In the genomic region with DNA sequence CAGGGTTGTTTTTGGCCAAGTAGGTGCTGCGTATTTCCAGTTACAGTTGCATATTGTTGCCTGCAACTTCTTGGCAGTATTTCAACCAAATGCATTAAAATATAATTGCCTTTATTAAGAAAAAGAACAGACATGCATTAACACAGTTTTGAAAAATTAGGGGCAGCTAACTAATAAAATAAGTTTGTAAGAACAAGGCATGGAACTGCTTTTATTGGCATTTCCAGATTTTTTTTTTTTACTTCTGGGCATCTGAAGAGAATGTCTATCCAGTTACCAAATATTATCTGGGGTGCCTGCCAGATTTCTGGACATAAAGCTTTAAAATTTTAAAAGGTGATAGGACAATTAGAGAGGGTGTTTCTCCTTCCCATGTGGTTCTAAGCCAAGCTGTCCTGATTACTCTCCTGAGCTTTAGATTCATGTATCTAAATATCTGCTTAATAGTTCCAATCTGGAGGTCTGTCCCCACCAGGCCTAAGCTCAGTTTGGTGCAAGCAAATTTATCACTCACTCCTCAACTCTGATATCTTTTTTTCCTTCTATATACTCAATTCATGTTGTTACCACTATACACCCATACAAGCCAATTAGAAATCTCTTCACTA, we compare ENCODE assay signal across 21 cellular contexts.
DNase-seq lines count a peak whose midpoint lies in the region; TF ChIP-seq lines count a peak whose summit lies in the region.
"Had no signal": no experiment of that assay in that cellular context is flagged by ENCODE, and none has a peak within 500 bp of the region (broad histone marks: within the 10 kb centered on the region; RNA-seq: fewer than 3 reads in every experiment).

No MANE protein-coding gene starts in this region.

- H3F3A ChIP-seq in SK-N-SH (replicated peaks; ENCODE audit: insufficient read depth): no peaks in the 10 kb centered on the region

- H3K9me3 ChIP-seq in SK-N-SH (no peaks in the 10 kb centered on the region), right atrium auricular region (no peaks in the 10 kb centered on the region)
- H3K9me3 ChIP-seq: BE2C; BLaER1 treated with 17β-estradiol and CSF1 and Interleukin-3, amounts not matched to agents 10 nM and 100 nM; HAP-1 had no signal

- no peak overlapping the region for H3K9ac ChIP-seq in SK-N-SH
- H3K9ac ChIP-seq: BLaER1 treated with 17β-estradiol and CSF1 and Interleukin-3, amounts not matched to agents 10 nM and 100 nM had no signal

- peak; percentile 41 for TF ChIP-seq RAD21 in SK-N-SH (IDR thresholded peaks at IDR 0.05; ENCODE audit: low read length)

- no peak overlapping the region for H2AFZ ChIP-seq in SK-N-SH (ENCODE audit: low read depth)

- peaks cover 0 to 26% of the 10 kb centered on the region in 2 experiments; a peak in 2 of 4 replicates for H3K4me1 ChIP-seq in SK-N-SH (ENCODE audit: control insufficient read depth in 1 of 2, insufficient read depth in 2 of 2, low read depth in 1 of 2, low read length in 1 of 2)
- peaks cover 0 to 7% of the 10 kb centered on the region in 2 donors for H3K4me1 ChIP-seq in right atrium auricular region
- H3K4me1 ChIP-seq: A549; BE2C; BLaER1 treated with 17β-estradiol and CSF1 and Interleukin-3, amounts not matched to agents 10 nM and 100 nM; HAP-1 had no signal

- no peak for TF ChIP-seq CTCF in SK-N-SH (IDR thresholded peaks at IDR 0.05)
- no peak for TF ChIP-seq CTCF in fibroblast of the aortic adventitia (IDR thresholded peaks at IDR 0.05; ENCODE audit: insufficient read depth, low read length)
- no peak for TF ChIP-seq CTCF in right atrium auricular region (IDR thresholded peaks at IDR 0.05)

- H3K36me3 ChIP-seq in SK-N-SH (replicated peaks in 1 of 2; ENCODE audit: control insufficient read depth in 1 of 2, insufficient read depth in 2 of 2, low read length in 1 of 2) (no peaks in the 10 kb centered on the region), right atrium auricular region (no peaks in the 10 kb centered on the region)
- H3K36me3 ChIP-seq: BE2C; BLaER1 treated with 17β-estradiol and CSF1 and Interleukin-3, amounts not matched to agents 10 nM and 100 nM; HAP-1 had no signal

- H3K27ac ChIP-seq in SK-N-SH (ENCODE audit: low read depth in 2 of 2, low read length in 1 of 2) (peak overlapping the region in 1 of 2 experiments; percentile 100; a peak in 2 of 4 replicates), right atrium auricular region (no peak overlapping the region)
- H3K27ac ChIP-seq: A549; BLaER1 treated with 17β-estradiol and CSF1 and Interleukin-3, amounts not matched to agents 10 nM and 100 nM had no signal

- WGBS in SK-N-SH (ENCODE audit: low lambda C conversion rate): 46% methylated on average over 1 of the region's 1 CpG

- H3K4me2 ChIP-seq in SK-N-SH: no peak overlapping the region
- H3K4me2 ChIP-seq: A549; BLaER1 treated with 17β-estradiol and CSF1 and Interleukin-3, amounts not matched to agents 10 nM and 100 nM had no signal

- POLR2A ChIA-PET in SK-N-SH (lab: Yijun Ruan, JAX): interaction anchor here (0.6 to 1.4 kb wide), 7 partner anchors 74 to 810 kb away, joined by 3 to 7 read pairs (median 4); no protein-coding TSS in a partner anchor

- H3K27me3 ChIP-seq in SK-N-SH (ENCODE audit: insufficient read depth) (no peaks in the 10 kb centered on the region), right atrium auricular region (no peaks in the 10 kb centered on the region)
- H3K27me3 ChIP-seq: BE2C; BLaER1 treated with 17β-estradiol and CSF1 and Interleukin-3, amounts not matched to agents 10 nM and 100 nM had no signal

- H3K4me3 ChIP-seq in SK-N-SH (ENCODE audit: low read depth in 2 of 2, low read length in 1 of 2): no peak overlapping the region
- no peak overlapping the region for H3K4me3 ChIP-seq in fibroblast of the aortic adventitia (ENCODE audit: low read depth, low read length)
- no peak overlapping the region for H3K4me3 ChIP-seq in right atrium auricular region
- H3K4me3 ChIP-seq: A549; BLaER1 treated with 17β-estradiol and CSF1 and Interleukin-3, amounts not matched to agents 10 nM and 100 nM; HAP-1 had no signal

- CTCF ChIA-PET in SK-N-SH (lab: Yijun Ruan, JAX): interaction anchor here (0.8 to 1.3 kb wide), 10 partner anchors 83 to 816 kb away, joined by 3 to 4 read pairs (median 3); a partner anchor contains a TSS

- peak in 1 of 2 experiments; percentile 98; a peak in 2 of 4 replicates for TF ChIP-seq EP300 in SK-N-SH (IDR thresholded peaks at IDR 0.05; ENCODE audit: borderline replicate concordance in 1 of 2, low read depth in 1 of 2, low read length in 1 of 2)

- no peaks in the 10 kb centered on the region for H3K79me2 ChIP-seq in SK-N-SH (ENCODE audit: insufficient read depth)

- no peaks in the 10 kb centered on the region for H3K9me2 ChIP-seq in SK-N-SH

- DNase-seq in NCI-H446 (lab: John Stamatoyannopoulos, UW): peak; percentile 42 to 64
- peak; percentile 25 for DNase-seq in SK-N-SH
- peak; percentile 25 for DNase-seq in fibroblast of the aortic adventitia (ENCODE audit: low read depth)
- no peak for DNase-seq in right atrium auricular region (ENCODE audit: low spot score)
- DNase-seq in NCI-H1105 treated with DMSO at 0.1 percent for 48 hours (lab: John Stamatoyannopoulos, UW): no peak
- no peak for DNase-seq in CD1c-positive myeloid dendritic cell (ENCODE audit: extremely low spot score)
- DNase-seq: 8988T; ACHN; AML-193; BE2C; Calu3; CD4-positive, alpha-beta memory T cell; COR-L47; DMS53; DMS79 treated with DMSO at 0.1 percent for 48 hours; GF-D8; GOT3; HFFc6 had no signal

- no peaks in the 10 kb centered on the region for H4K20me1 ChIP-seq in SK-N-SH (ENCODE audit: insufficient read depth)
- H4K20me1 ChIP-seq: BLaER1 treated with 17β-estradiol and CSF1 and Interleukin-3, amounts not matched to agents 10 nM and 100 nM had no signal

TF ChIP-seq in SK-N-SH, 30 proteins besides CTCF, POLR2A, EP300 and RAD21:
- TF ChIP-seq, protein P1, sequence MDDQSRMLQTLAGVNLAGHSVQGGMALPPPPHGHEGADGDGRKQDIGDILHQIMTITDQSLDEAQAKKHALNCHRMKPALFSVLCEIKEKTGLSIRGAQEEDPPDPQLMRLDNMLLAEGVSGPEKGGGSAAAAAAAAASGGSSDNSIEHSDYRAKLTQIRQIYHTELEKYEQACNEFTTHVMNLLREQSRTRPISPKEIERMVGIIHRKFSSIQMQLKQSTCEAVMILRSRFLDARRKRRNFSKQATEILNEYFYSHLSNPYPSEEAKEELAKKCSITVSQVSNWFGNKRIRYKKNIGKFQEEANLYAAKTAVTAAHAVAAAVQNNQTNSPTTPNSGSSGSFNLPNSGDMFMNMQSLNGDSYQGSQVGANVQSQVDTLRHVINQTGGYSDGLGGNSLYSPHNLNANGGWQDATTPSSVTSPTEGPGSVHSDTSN (IDR thresholded peaks at IDR 0.05): no peak
- TF ChIP-seq FOXJ3 (CRISPR knock-in tag; IDR thresholded peaks at IDR 0.05) (0 out of 2 replicates have a peak, but pooled peaks have one; percentile 53), RFX5 (IDR thresholded peaks at IDR 0.05; ENCODE audit: low read length) (0 out of 2 replicates have a peak, but pooled peaks have one; percentile 18), CHD2 (IDR thresholded peaks at IDR 0.05; ENCODE audit: low read length, partially characterized antibody) (peak; percentile 63), GABPA (IDR thresholded peaks at IDR 0.05; ENCODE audit: low read depth) (no peak), SMC3 (IDR thresholded peaks at IDR 0.05; ENCODE audit: low read depth, low read length) (peak; percentile 29; the same call in 1 of the 2 replicates), GATA2 (CRISPR knock-in tag; IDR thresholded peaks at IDR 0.05) (peak; percentile 62), RCOR1 (IDR thresholded peaks at IDR 0.05; ENCODE audit: low read length) (peak; percentile 81)
- TF ChIP-seq, protein P2, sequence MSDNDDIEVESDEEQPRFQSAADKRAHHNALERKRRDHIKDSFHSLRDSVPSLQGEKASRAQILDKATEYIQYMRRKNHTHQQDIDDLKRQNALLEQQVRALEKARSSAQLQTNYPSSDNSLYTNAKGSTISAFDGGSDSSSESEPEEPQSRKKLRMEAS (IDR thresholded peaks at IDR 0.05; ENCODE audit: low read depth): no peak
TF ChIP-seq in SK-N-SH: peak in this region for 6.

Comparison
In these comparisons a context has a peak if more than half of its experiments do, and no peak if none do; other contexts are left out.
1. DNase-seq: peak in NCI-H446 (2 of 2), SK-N-SH (single experiment) and fibroblast of the aortic adventitia (single experiment); none in right atrium auricular region (single experiment), NCI-H1105 treated with DMSO at 0.1 percent for 48 hours (single experiment) and CD1c-positive myeloid dendritic cell (single experiment).